In genomic region chr6:3908961-3909360, GRCh38 we compare ENCODE assay signal across 1 cellular context.
TF ChIP-seq lines count a peak whose summit lies in the region.

No MANE protein-coding gene starts in this region.

TF ChIP-seq in GM23338, 12 proteins besides CTCF, POLR2A, EP300 and RAD21 (continued from another document):
- TF ChIP-seq, protein P1, sequence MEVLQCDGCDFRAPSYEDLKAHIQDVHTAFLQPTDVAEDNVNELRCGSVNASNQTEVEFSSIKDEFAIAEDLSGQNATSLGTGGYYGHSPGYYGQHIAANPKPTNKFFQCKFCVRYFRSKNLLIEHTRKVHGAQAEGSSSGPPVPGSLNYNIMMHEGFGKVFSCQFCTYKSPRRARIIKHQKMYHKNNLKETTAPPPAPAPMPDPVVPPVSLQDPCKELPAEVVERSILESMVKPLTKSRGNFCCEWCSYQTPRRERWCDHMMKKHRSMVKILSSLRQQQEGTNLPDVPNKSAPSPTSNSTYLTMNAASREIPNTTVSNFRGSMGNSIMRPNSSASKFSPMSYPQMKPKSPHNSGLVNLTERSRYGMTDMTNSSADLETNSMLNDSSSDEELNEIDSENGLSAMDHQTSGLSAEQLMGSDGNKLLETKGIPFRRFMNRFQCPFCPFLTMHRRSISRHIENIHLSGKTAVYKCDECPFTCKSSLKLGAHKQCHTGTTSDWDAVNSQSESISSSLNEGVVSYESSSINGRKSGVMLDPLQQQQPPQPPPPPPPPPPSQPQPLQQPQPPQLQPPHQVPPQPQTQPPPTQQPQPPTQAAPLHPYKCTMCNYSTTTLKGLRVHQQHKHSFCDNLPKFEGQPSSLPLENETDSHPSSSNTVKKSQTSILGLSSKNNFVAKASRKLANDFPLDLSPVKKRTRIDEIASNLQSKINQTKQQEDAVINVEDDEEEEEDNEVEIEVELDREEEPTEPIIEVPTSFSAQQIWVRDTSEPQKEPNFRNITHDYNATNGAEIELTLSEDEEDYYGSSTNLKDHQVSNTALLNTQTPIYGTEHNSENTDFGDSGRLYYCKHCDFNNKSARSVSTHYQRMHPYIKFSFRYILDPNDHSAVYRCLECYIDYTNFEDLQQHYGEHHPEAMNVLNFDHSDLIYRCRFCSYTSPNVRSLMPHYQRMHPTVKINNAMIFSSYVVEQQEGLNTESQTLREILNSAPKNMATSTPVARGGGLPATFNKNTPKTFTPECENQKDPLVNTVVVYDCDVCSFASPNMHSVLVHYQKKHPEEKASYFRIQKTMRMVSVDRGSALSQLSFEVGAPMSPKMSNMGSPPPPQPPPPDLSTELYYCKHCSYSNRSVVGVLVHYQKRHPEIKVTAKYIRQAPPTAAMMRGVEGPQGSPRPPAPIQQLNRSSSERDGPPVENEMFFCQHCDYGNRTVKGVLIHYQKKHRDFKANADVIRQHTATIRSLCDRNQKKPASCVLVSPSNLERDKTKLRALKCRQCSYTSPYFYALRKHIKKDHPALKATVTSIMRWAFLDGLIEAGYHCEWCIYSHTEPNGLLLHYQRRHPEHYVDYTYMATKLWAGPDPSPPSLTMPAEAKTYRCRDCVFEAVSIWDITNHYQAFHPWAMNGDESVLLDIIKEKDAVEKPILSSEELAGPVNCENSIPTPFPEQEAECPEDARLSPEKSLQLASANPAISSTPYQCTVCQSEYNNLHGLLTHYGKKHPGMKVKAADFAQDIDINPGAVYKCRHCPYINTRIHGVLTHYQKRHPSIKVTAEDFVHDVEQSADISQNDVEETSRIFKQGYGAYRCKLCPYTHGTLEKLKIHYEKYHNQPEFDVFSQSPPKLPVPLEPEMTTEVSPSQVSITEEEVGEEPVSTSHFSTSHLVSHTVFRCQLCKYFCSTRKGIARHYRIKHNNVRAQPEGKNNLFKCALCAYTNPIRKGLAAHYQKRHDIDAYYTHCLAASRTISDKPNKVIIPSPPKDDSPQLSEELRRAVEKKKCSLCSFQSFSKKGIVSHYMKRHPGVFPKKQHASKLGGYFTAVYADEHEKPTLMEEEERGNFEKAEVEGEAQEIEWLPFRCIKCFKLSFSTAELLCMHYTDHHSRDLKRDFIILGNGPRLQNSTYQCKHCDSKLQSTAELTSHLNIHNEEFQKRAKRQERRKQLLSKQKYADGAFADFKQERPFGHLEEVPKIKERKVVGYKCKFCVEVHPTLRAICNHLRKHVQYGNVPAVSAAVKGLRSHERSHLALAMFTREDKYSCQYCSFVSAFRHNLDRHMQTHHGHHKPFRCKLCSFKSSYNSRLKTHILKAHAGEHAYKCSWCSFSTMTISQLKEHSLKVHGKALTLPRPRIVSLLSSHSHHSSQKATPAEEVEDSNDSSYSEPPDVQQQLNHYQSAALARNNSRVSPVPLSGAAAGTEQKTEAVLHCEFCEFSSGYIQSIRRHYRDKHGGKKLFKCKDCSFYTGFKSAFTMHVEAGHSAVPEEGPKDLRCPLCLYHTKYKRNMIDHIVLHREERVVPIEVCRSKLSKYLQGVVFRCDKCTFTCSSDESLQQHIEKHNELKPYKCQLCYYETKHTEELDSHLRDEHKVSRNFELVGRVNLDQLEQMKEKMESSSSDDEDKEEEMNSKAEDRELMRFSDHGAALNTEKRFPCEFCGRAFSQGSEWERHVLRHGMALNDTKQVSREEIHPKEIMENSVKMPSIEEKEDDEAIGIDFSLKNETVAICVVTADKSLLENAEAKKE (CRISPR knock-in tag; IDR thresholded peaks at IDR 0.05): no peak
- TF ChIP-seq CREB1 (CRISPR knock-in tag; IDR thresholded peaks at IDR 0.05; ENCODE audit: low read depth): no peak
- TF ChIP-seq REST (IDR thresholded peaks at IDR 0.05; ENCODE audit: unreplicated experiment): no peak
- no peak for TF ChIP-seq ZNF331 (CRISPR knock-in tag; IDR thresholded peaks at IDR 0.05; ENCODE audit: low read depth)
- TF ChIP-seq NANOG (IDR thresholded peaks at IDR 0.05; ENCODE audit: borderline replicate concordance): no peak
- no peak for TF ChIP-seq POLR2AphosphoS5 (IDR thresholded peaks at IDR 0.05; ENCODE audit: low read depth)
- no peak for TF ChIP-seq STAT1 (IDR thresholded peaks at IDR 0.05; ENCODE audit: unreplicated experiment)
- no peak for TF ChIP-seq EZH2phosphoT487 (IDR thresholded peaks at IDR 0.05; ENCODE audit: unreplicated experiment)
- TF ChIP-seq ZNF114 (CRISPR knock-in tag; IDR thresholded peaks at IDR 0.05): no peak
